ENCODE assay signal across 9 cellular contexts in the genomic region with DNA sequence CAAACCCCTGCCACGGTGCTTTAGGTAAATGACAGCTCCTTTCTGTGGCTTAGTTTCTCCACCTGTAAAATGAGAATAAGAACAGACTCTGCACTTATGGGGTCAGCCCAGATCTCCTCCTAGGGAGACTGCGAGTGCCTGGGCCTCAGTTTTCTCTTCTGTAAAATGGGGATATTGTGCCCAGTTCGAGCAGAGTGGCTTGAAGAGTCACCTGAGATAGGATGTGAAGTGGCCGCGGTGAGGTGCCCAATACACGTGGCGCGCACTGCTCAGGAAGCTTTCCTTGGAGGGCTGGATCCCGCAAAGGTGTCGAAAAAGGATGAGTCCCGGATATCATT. TPM values are rescaled to one million over a fixed set of nuclear protein-coding genes. Genes with fewer than 3 reads are reported as not detected.
DNase-seq lines count a peak whose midpoint lies in the region; ATAC-seq and TF ChIP-seq lines count a peak whose summit lies in the region.
"Had no signal": no experiment of that assay in that cellular context is flagged by ENCODE, and none has a peak within 500 bp of the region (broad histone marks: within the 10 kb centered on the region; RNA-seq: fewer than 3 reads in every experiment).

No MANE protein-coding gene starts in this region.

- no peaks in the 10 kb centered on the region for H3K9me3 ChIP-seq in effector memory CD4-positive, alpha-beta T cell (ENCODE audit: control insufficient read depth, low read length)

- ATAC-seq in central memory CD8-positive, alpha-beta T cell (replicated peaks; ENCODE audit: extremely low read depth, poor library complexity, severe bottlenecking), result no peak
- ATAC-seq in natural killer cell, result no peak

- no peak overlapping the region for H3K27ac Mint-ChIP-seq in central memory CD8-positive, alpha-beta T cell (ENCODE audit: low read depth)
- peak overlapping the region in 1 of 2 donors; percentile 28 for H3K27ac Mint-ChIP-seq in natural killer cell
- H3K27ac Mint-ChIP-seq: activated naive CD4-positive, alpha-beta T cell treated with anti-CD3 and anti-CD28 coated beads for 36 hours had no signal

- no peaks in the 10 kb centered on the region for H3K36me3 ChIP-seq in effector memory CD4-positive, alpha-beta T cell (ENCODE audit: control insufficient read depth, insufficient read depth, low read length)

- H3K9me3 Mint-ChIP-seq in central memory CD8-positive, alpha-beta T cell, result no peaks in the 10 kb centered on the region
- no peaks in the 10 kb centered on the region for H3K9me3 Mint-ChIP-seq in natural killer cell
- H3K9me3 Mint-ChIP-seq: activated naive CD4-positive, alpha-beta T cell treated with anti-CD3 and anti-CD28 coated beads for 36 hours had no signal

- H3K4me3 ChIP-seq in AG09309 (ENCODE audit: control insufficient read depth, low read depth, low read length) (peak overlapping the region; percentile 29; the same call in 1 of the 2 replicates), HL-60 (replicated peaks; ENCODE audit: insufficient read depth, low read length) (peak overlapping the region; percentile 10; the same call in 1 of the 2 replicates)
- no peak overlapping the region for H3K4me3 ChIP-seq in effector memory CD4-positive, alpha-beta T cell (ENCODE audit: insufficient read depth, low read depth, low read length, poor library complexity, severe bottlenecking)

- intact Hi-C loops in natural killer cell (cut with micrococcal nuclease), result no loop called here

- peaks cover 3% of the 10 kb centered on the region for H3K36me3 Mint-ChIP-seq in central memory CD8-positive, alpha-beta T cell (ENCODE audit: insufficient read depth)
- H3K36me3 Mint-ChIP-seq in natural killer cell, result no peaks in the 10 kb centered on the region

- no peak overlapping the region for H3K27ac ChIP-seq in HL-60 (replicated peaks)
- H3K27ac ChIP-seq in effector memory CD4-positive, alpha-beta T cell (ENCODE audit: insufficient read depth, low read length, poor library complexity, severe bottlenecking), result no peak overlapping the region

- H3K27me3 Mint-ChIP-seq in central memory CD8-positive, alpha-beta T cell, result peaks cover 8% of the 10 kb centered on the region
- peaks cover 0 to 3% of the 10 kb centered on the region in 2 donors for H3K27me3 Mint-ChIP-seq in natural killer cell (ENCODE audit: low read depth in 2 of 2)

- no peak for DNase-seq in AG09309 (ENCODE audit: low read depth)
- no peak for DNase-seq in HL-60 (ENCODE audit: low read depth in 1 of 2, low spot score in 1 of 2)
- no peak for DNase-seq in central memory CD8-positive, alpha-beta T cell (ENCODE audit: low spot score in 2 of 2)
- no peak for DNase-seq in natural killer cell
- no peak for DNase-seq in stimulated activated CD4-positive, alpha-beta T cell treated with anti-CD3 and anti-CD28 coated beads, Interleukin-2, amount 100 ng/mL, for 24 hours
- DNase-seq in amniotic stem cell (lab: John Stamatoyannopoulos, UW), result no peak
- DNase-seq in kidney glomerular epithelial cell (lab: John Stamatoyannopoulos, UW), result no peak
- no peak for DNase-seq in effector memory CD4-positive, alpha-beta T cell

- H3K27me3 ChIP-seq in HL-60 (ENCODE audit: insufficient read depth, poor library complexity, severe bottlenecking), result no peaks in the 10 kb centered on the region
- peaks cover 3% of the 10 kb centered on the region for H3K27me3 ChIP-seq in effector memory CD4-positive, alpha-beta T cell (replicated peaks; ENCODE audit: control insufficient read depth, insufficient read depth, low read length, poor library complexity, severe bottlenecking)

- peak overlapping the region; percentile 66 for H3K4me3 Mint-ChIP-seq in central memory CD8-positive, alpha-beta T cell
- H3K4me3 Mint-ChIP-seq in natural killer cell, result peak overlapping the region; percentile 21
- H3K4me3 Mint-ChIP-seq: activated naive CD4-positive, alpha-beta T cell treated with anti-CD3 and anti-CD28 coated beads for 36 hours had no signal

- H3K4me1 Mint-ChIP-seq in central memory CD8-positive, alpha-beta T cell, result peaks cover 35% of the 10 kb centered on the region
- peaks cover 32 to 42% of the 10 kb centered on the region in 2 donors for H3K4me1 Mint-ChIP-seq in natural killer cell

- TF ChIP-seq CTCF in AG09309 (IDR thresholded peaks at IDR 0.05; ENCODE audit: control insufficient read depth, insufficient read depth, low read depth, low read length, missing control alignments), result no peak
- no peak for TF ChIP-seq CTCF in HL-60 (IDR thresholded peaks at IDR 0.05; ENCODE audit: insufficient read depth, low read length)
- no peak for TF ChIP-seq CTCF in natural killer cell (IDR thresholded peaks at IDR 0.05)

- H3K4me1 ChIP-seq in effector memory CD4-positive, alpha-beta T cell (ENCODE audit: control insufficient read depth, insufficient read depth, low read length, poor library complexity, severe bottlenecking), result peaks cover 15% of the 10 kb centered on the region

RNA-seq across cellular contexts. Expression of gene EMID1, which starts 0.5 kb away (rescaled TPM):
- 1 to 10 TPM in 1 of 3 donors, under 1 TPM in 2; 0.59 to 1.3 (median 0.65) TPM for total RNA-seq in natural killer cell
- total RNA-seq: activated naive CD4-positive, alpha-beta T cell treated with anti-CD3 and anti-CD28 coated beads for 36 hours had no signal
